Comparison of ENCODE assay signal across 9 cellular contexts in genomic region chrX:10579018-10579752, GRCh38. TPM values are rescaled to one million over a fixed set of nuclear protein-coding genes. Genes with fewer than 3 reads are reported as not detected.
DNase-seq lines count a peak whose midpoint lies in the region; ATAC-seq and TF ChIP-seq lines count a peak whose summit lies in the region.
"Had no signal": no experiment of that assay in that cellular context is flagged by ENCODE, and none has a peak within 500 bp of the region (broad histone marks: within the 10 kb centered on the region; RNA-seq: fewer than 3 reads in every experiment).

No MANE protein-coding gene starts in this region.

- no peaks in the 10 kb centered on the region for H4K20me1 ChIP-seq in GM23248 (ENCODE audit: insufficient read depth)

- H3F3A ChIP-seq in GM23248 (ENCODE audit: insufficient read depth) = 0 out of 2 replicates have a peak, but pooled peaks cover 11% of the 10 kb centered on the region

- H3K79me2 ChIP-seq in GM23248 (ENCODE audit: insufficient read depth) (no peaks in the 10 kb centered on the region; the same call in 1 of the 2 replicates), parathyroid adenoma (no peaks in the 10 kb centered on the region)

- H3K9me2 ChIP-seq in GM23248 (ENCODE audit: insufficient read depth) = no peaks in the 10 kb centered on the region

- no peak for ATAC-seq in HG03342 (IDR thresholded peaks at IDR 0.05; ENCODE audit: unreplicated experiment)

- H3K4me1 ChIP-seq in GM23248 (ENCODE audit: insufficient read depth) (peaks cover 25% of the 10 kb centered on the region), parathyroid adenoma (no peaks in the 10 kb centered on the region)

- no peak for TF ChIP-seq CTCF in parathyroid adenoma (IDR thresholded peaks at IDR 0.05)

- H3K27ac ChIP-seq in GM23248 (peak overlapping the region; percentile 92), parathyroid adenoma (peak overlapping the region; percentile 4)

- H3K36me3 ChIP-seq in GM23248 (ENCODE audit: low read depth) (no peaks in the 10 kb centered on the region; the same call in 1 of the 2 replicates), parathyroid adenoma (ENCODE audit: control insufficient read depth, insufficient read depth, low read length) (no peaks in the 10 kb centered on the region)

- H3K9ac ChIP-seq in GM23248 (peak overlapping the region; percentile 80), parathyroid adenoma (no peak overlapping the region)

- WGBS in GM23248 (ENCODE audit: low coverage in 1 of 2, low lambda C conversion rate in 2 of 2, missing lambda C conversion rate in 2 of 2), 2 experiments = 5 to 6% methylated on average over 7 of the region's 7 CpGs

- DNase-seq in GM23248 (peak; percentile 74), SHP77 (lab: John Stamatoyannopoulos, UW) (peak; percentile 21 to 35), fibroblast of gingiva (ENCODE audit: low read depth) (peak; percentile 47), SKM-1 treated with dmso at 0.1 percent for 144 hours (lab: John Stamatoyannopoulos, UW; ENCODE audit: unreplicated experiment) (no peak), cerebellum (ENCODE audit: low spot score) (no peak)
- DNase-seq in activated CD8-positive, alpha-beta memory T cell treated with anti-CD3 and anti-CD28 coated beads, Interleukin-2, amount 50 U/mL, for 4 hours = no peak
- DNase-seq: activated CD4-positive, alpha-beta T cell treated with anti-CD3 and anti-CD28 coated beads, Interleukin-2, amount 50 U/mL, for 48 hours had no signal

- H3K4me2 ChIP-seq in GM23248 (ENCODE audit: unreplicated experiment) = peak overlapping the region; percentile 87
- H3K4me2 ChIP-seq in parathyroid adenoma (ENCODE audit: low read length) = no peak overlapping the region

- H3K4me3 ChIP-seq in GM23248 (peak overlapping the region; percentile 64), parathyroid adenoma (ENCODE audit: low read depth, low read length) (no peak overlapping the region)

- H2AFZ ChIP-seq in GM23248 (peak overlapping the region; percentile 80), parathyroid adenoma (no peak overlapping the region)

- no peaks in the 10 kb centered on the region for H3K9me3 ChIP-seq in GM23248 (ENCODE audit: low read depth)
- no peaks in the 10 kb centered on the region for H3K9me3 ChIP-seq in parathyroid adenoma (ENCODE audit: control insufficient read depth, low read length)

- in situ Hi-C loops in GM23248 (cut with MboI) = no loop called here

- H3K27me3 ChIP-seq in GM23248 (replicated peaks; ENCODE audit: insufficient read depth) (no peaks in the 10 kb centered on the region), parathyroid adenoma (ENCODE audit: control insufficient read depth, insufficient read depth, low read length) (no peaks in the 10 kb centered on the region)

RNA-seq across cellular contexts. Expression of gene MID1, which starts 41.2 kb away (rescaled TPM):
- total RNA-seq in GM23248 (2014; rRNA removed; shearing (Covaris generic)) = 5.1 and 5.6 TPM in 2 replicates
- 5.9 and 6.5 TPM in 2 replicates for polyA plus RNA-seq in GM23248 (2016; fragmentation: Nextera tagmentation; extraction: Ambion mirVana)
- 35.3 TPM for total RNA-seq in cerebellum

Comparison
In these comparisons a context has a peak if more than half of its experiments do, and no peak if none do; other contexts are left out.
1. DNase-seq: peak in GM23248 (single experiment), SHP77 (2 of 2) and fibroblast of gingiva (single experiment); none in SKM-1 treated with dmso at 0.1 percent for 144 hours (single experiment), cerebellum (single experiment) and activated CD8-positive, alpha-beta memory T cell treated with anti-CD3 and anti-CD28 coated beads, Interleukin-2, amount 50 U/mL, for 4 hours (single experiment).